30 cellular contexts compared by ENCODE assay signal in genomic region chrX:111407948-111408347, GRCh38. TPM values are rescaled to one million over a fixed set of nuclear protein-coding genes. Genes with fewer than 3 reads are reported as not detected.
"Had no signal": no experiment of that assay in that cellular context is flagged by ENCODE, and none has a peak within 500 bp of the region (broad histone marks: within the 10 kb centered on the region; RNA-seq: fewer than 3 reads in every experiment).

No MANE protein-coding gene starts in this region.

- H3K36me3 ChIP-seq: cardiac muscle cell had no signal

- H3K27ac ChIP-seq: cardiac muscle cell had no signal

- H3K36me3 Mint-ChIP-seq: activated CD8-positive, alpha-beta memory T cell treated with anti-CD3 and anti-CD28 coated beads, Interleukin-2, amount 10 ng/mL, durations not matched to agents 7 days and 5 days; activated naive CD4-positive, alpha-beta T cell treated with anti-CD3 and anti-CD28 coated beads, Interleukin-2, amount 10 ng/mL, durations not matched to agents 7 days and 5 days; activated naive CD8-positive, alpha-beta T cell had no signal

- H3K9me3 Mint-ChIP-seq: activated B cell treated with CpG ODN at 0.5 μM for 24 hours; activated CD4-positive, alpha-beta memory T cell treated with anti-CD3 and anti-CD28 coated beads, Interleukin-2, amount 10 ng/mL, durations not matched to agents 7 days and 5 days; activated naive CD4-positive, alpha-beta T cell treated with anti-CD3 and anti-CD28 coated beads, Interleukin-2, amount 10 ng/mL, durations not matched to agents 7 days and 5 days; activated naive CD8-positive, alpha-beta T cell treated with anti-CD3 and anti-CD28 coated beads, Interleukin-2, amount 50 U/mL, for 24 hours; central memory CD8-positive, alpha-beta T cell; T-helper 1 cell treated with Interleukin-12 subunit alpha and Interleukin-12 subunit beta and Interleukin-4 antibody, amounts not matched to agents 30 μg/mL and 1 μg/mL, for 36 hours; T-helper 2 cell treated with Interferon-gamma antibody and Interleukin-4, amounts not matched to agents 5 μg/mL and 100 μg/mL, for 36 hours had no signal

- H3K4me3 ChIP-seq: cardiac muscle cell had no signal

- H3K27ac Mint-ChIP-seq: activated B cell treated with CpG ODN at 0.5 μM for 24 hours; activated CD4-positive, alpha-beta memory T cell treated with anti-CD3 and anti-CD28 coated beads, Interleukin-2, amount 10 ng/mL, durations not matched to agents 7 days and 5 days; activated CD8-positive, alpha-beta memory T cell treated with anti-CD3 and anti-CD28 coated beads, Interleukin-2, amount 10 ng/mL, durations not matched to agents 7 days and 5 days; activated naive CD4-positive, alpha-beta T cell treated with anti-CD3 and anti-CD28 coated beads, Interleukin-2, amount 10 ng/mL, durations not matched to agents 7 days and 5 days; activated naive CD8-positive, alpha-beta T cell; activated naive CD8-positive, alpha-beta T cell treated with anti-CD3 and anti-CD28 coated beads, Interleukin-2, amount 50 U/mL, for 24 hours; T-helper 1 cell treated with Interleukin-12 subunit alpha and Interleukin-12 subunit beta and Interleukin-4 antibody, amounts not matched to agents 30 μg/mL and 1 μg/mL, for 36 hours; T-helper 2 cell treated with Interferon-gamma antibody and Interleukin-4, amounts not matched to agents 5 μg/mL and 100 μg/mL, for 36 hours had no signal

- H3K4me3 Mint-ChIP-seq: activated B cell treated with CpG ODN at 0.5 μM for 24 hours; activated CD4-positive, alpha-beta memory T cell treated with anti-CD3 and anti-CD28 coated beads, Interleukin-2, amount 10 ng/mL, durations not matched to agents 7 days and 5 days; activated CD8-positive, alpha-beta memory T cell treated with anti-CD3 and anti-CD28 coated beads, Interleukin-2, amount 10 ng/mL, durations not matched to agents 7 days and 5 days; activated naive CD4-positive, alpha-beta T cell treated with anti-CD3 and anti-CD28 coated beads, Interleukin-2, amount 10 ng/mL, durations not matched to agents 7 days and 5 days; activated naive CD8-positive, alpha-beta T cell; activated naive CD8-positive, alpha-beta T cell treated with anti-CD3 and anti-CD28 coated beads, Interleukin-2, amount 50 U/mL, for 24 hours; central memory CD8-positive, alpha-beta T cell; T-helper 1 cell treated with Interleukin-12 subunit alpha and Interleukin-12 subunit beta and Interleukin-4 antibody, amounts not matched to agents 30 μg/mL and 1 μg/mL, for 36 hours; T-helper 2 cell treated with Interferon-gamma antibody and Interleukin-4, amounts not matched to agents 5 μg/mL and 100 μg/mL, for 36 hours had no signal

- H3K4me1 Mint-ChIP-seq: activated B cell treated with CpG ODN at 0.5 μM for 24 hours; activated CD4-positive, alpha-beta memory T cell treated with anti-CD3 and anti-CD28 coated beads, Interleukin-2, amount 10 ng/mL, durations not matched to agents 7 days and 5 days; activated CD8-positive, alpha-beta memory T cell treated with anti-CD3 and anti-CD28 coated beads, Interleukin-2, amount 10 ng/mL, durations not matched to agents 7 days and 5 days; activated naive CD4-positive, alpha-beta T cell treated with anti-CD3 and anti-CD28 coated beads, Interleukin-2, amount 10 ng/mL, durations not matched to agents 7 days and 5 days; activated naive CD8-positive, alpha-beta T cell treated with anti-CD3 and anti-CD28 coated beads, Interleukin-2, amount 50 U/mL, for 24 hours; central memory CD8-positive, alpha-beta T cell had no signal

- H3K27me3 Mint-ChIP-seq: activated B cell treated with CpG ODN at 0.5 μM for 24 hours; activated CD4-positive, alpha-beta memory T cell treated with anti-CD3 and anti-CD28 coated beads, Interleukin-2, amount 10 ng/mL, durations not matched to agents 7 days and 5 days; activated CD8-positive, alpha-beta memory T cell treated with anti-CD3 and anti-CD28 coated beads, Interleukin-2, amount 10 ng/mL, durations not matched to agents 7 days and 5 days; activated naive CD4-positive, alpha-beta T cell treated with anti-CD3 and anti-CD28 coated beads, Interleukin-2, amount 10 ng/mL, durations not matched to agents 7 days and 5 days; activated naive CD8-positive, alpha-beta T cell; activated naive CD8-positive, alpha-beta T cell treated with anti-CD3 and anti-CD28 coated beads, Interleukin-2, amount 50 U/mL, for 24 hours had no signal

- H3K27me3 ChIP-seq: cardiac muscle cell had no signal

- ATAC-seq: activated CD8-positive, alpha-beta memory T cell treated with anti-CD3 and anti-CD28 coated beads, Interleukin-2, amount 10 ng/mL, durations not matched to agents 7 days and 5 days; activated naive CD8-positive, alpha-beta T cell treated with anti-CD3 and anti-CD28 coated beads, Interleukin-2, amount 50 U/mL, for 24 hours; PC-3 had no signal

- DNase-seq: activated B cell treated with CpG ODN at 0.5 μM for 24 hours; activated CD4-positive, alpha-beta memory T cell treated with anti-CD3 and anti-CD28 coated beads, Interleukin-2, amount 10 ng/mL, durations not matched to agents 7 days and 5 days; activated CD4-positive, alpha-beta T cell treated with anti-CD3 and anti-CD28 coated beads for 4 hours; activated CD4-positive, alpha-beta T cell treated with anti-CD3 and anti-CD28 coated beads, Interleukin-2, amount 50 U/mL, for 1 hour; activated CD4-positive, CD25-positive, alpha-beta regulatory T cell treated with anti-CD3 and anti-CD28 coated beads, Interleukin-2, amount 50 U/mL, for 72 hours; activated CD8-positive, alpha-beta memory T cell treated with anti-CD3 and anti-CD28 coated beads for 24 hours; activated CD8-positive, alpha-beta memory T cell treated with anti-CD3 and anti-CD28 coated beads, Interleukin-2, amount 10 ng/mL, durations not matched to agents 7 days and 5 days; activated CD8-positive, alpha-beta memory T cell treated with anti-CD3 and anti-CD28 coated beads, Interleukin-2, amount 50 U/mL, for 48 hours; activated effector memory CD4-positive, alpha-beta T cell treated with Interleukin-2 at 50 U/mL for 16 hours; activated naive CD4-positive, alpha-beta T cell treated with anti-CD3 and anti-CD28 coated beads, Interleukin-2, amount 10 ng/mL, durations not matched to agents 7 days and 5 days; activated naive CD8-positive, alpha-beta T cell treated with anti-CD3 and anti-CD28 coated beads, Interleukin-2, amount 50 U/mL, for 24 hours; activated T-cell treated with anti-CD3 and anti-CD28 coated beads, Interleukin-2, amount 50 U/mL, for 48 hours; anterior cingulate cortex; Karpas-422; KBM-7; NCI-H1105; NCI-H1417 treated with DMSO at 0.1 percent for 48 hours; NCI-H187 treated with DMSO at 0.1 percent for 48 hours; NCI-H2081; NCI-H226; NCI-H446 treated with DMSO at 0.1 percent for 48 hours; NCI-H524; PC-3; Right ventricle myocardium superior had no signal

RNA-seq across cellular contexts. Expression of gene DCX, which starts 4.0 kb away (rescaled TPM):
- total RNA-seq: activated B cell treated with CpG ODN at 0.5 μM for 24 hours; activated CD4-positive, alpha-beta memory T cell treated with anti-CD3 and anti-CD28 coated beads, Interleukin-2, amount 10 ng/mL, durations not matched to agents 7 days and 5 days; activated CD8-positive, alpha-beta memory T cell treated with anti-CD3 and anti-CD28 coated beads, Interleukin-2, amount 10 ng/mL, durations not matched to agents 7 days and 5 days; MCF 10A; PC-3; Right ventricle myocardium superior had no signal
